ENCODE assay signal across 9 cellular contexts in the genomic region with DNA sequence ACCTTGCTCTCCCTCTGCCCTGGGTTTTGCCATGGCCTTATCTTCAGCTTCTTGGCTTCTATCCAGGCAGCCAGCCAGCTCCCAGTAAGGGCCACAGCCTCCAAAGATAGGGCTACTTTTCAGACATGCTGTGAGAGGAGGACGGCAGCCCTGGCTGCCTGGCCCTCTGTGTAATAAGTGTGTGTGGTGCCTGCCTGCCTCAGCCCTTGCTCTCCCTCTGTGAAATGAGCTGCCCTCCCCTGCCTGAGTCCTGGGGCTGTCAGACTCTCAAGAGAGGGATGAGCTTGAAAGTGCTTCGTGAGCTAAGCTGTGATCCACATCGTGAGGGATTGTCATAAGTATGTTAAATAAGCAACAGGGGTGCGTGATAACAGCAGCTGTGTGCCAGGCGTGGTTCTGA. TPM values are rescaled to one million over a fixed set of nuclear protein-coding genes. Genes with fewer than 3 reads are reported as not detected.
DNase-seq lines count a peak whose midpoint lies in the region; ATAC-seq and TF ChIP-seq lines count a peak whose summit lies in the region.
"Had no signal": no experiment of that assay in that cellular context is flagged by ENCODE, and none has a peak within 500 bp of the region (broad histone marks: within the 10 kb centered on the region; RNA-seq: fewer than 3 reads in every experiment).

No MANE protein-coding gene starts in this region.

- WGBS in testis, 2 donors, result 34 to 59% methylated on average over 4 to 5 of the region's 5 CpGs

- ATAC-seq in left lung (peak; percentile 15), HG02610 (IDR thresholded peaks at IDR 0.05; ENCODE audit: unreplicated experiment) (no peak), HG03460 (IDR thresholded peaks at IDR 0.05; ENCODE audit: unreplicated experiment) (no peak)

- in situ Hi-C loops in brain microvascular endothelial cell (cut with HindIII; ENCODE audit: low pct_ligation_motif_present, low sequenced_read_pairs), result no loop called here

- TF ChIP-seq CTCF in brain microvascular endothelial cell (IDR thresholded peaks at IDR 0.05; ENCODE audit: low read depth, low read length, missing control alignments) (no peak), left lung (IDR thresholded peaks at IDR 0.05) (no peak), testis (IDR thresholded peaks at IDR 0.05) (no peak), A673 (conservative IDR thresholded peaks at IDR 0.05; ENCODE audit: low read depth, low read length) (no peak)

- BruUV-seq in A673 (replicated peaks; lab: Mats Ljungman, UMichigan), result no TSS peak

- H3K27ac ChIP-seq in brain microvascular endothelial cell, result peak overlapping the region; percentile 89
- peak overlapping the region; percentile 48 to 58 for H3K27ac ChIP-seq in left lung
- H3K27ac ChIP-seq in testis, result peak overlapping the region; percentile 48 to 72
- no peak overlapping the region for H3K27ac ChIP-seq in A673 (ENCODE audit: low read depth, low read length, poor library complexity, severe bottlenecking)

- no peaks in the 10 kb centered on the region for H3K27me3 ChIP-seq in brain microvascular endothelial cell (replicated peaks)
- H3K27me3 ChIP-seq in left lung, result no peaks in the 10 kb centered on the region
- no peaks in the 10 kb centered on the region for H3K27me3 ChIP-seq in testis
- no peaks in the 10 kb centered on the region for H3K27me3 ChIP-seq in A673 (replicated peaks; ENCODE audit: insufficient read depth, low read depth, low read length, poor library complexity)

- no peak overlapping the region for H3K4me3 ChIP-seq in brain microvascular endothelial cell (ENCODE audit: low read depth, low read length)
- no peak overlapping the region for H3K4me3 ChIP-seq in left lung
- H3K4me3 ChIP-seq in testis, result no peak overlapping the region
- no peak overlapping the region for H3K4me3 ChIP-seq in A673 (ENCODE audit: low read depth, low read length, poor library complexity, severe bottlenecking)
- H3K4me3 ChIP-seq: HAP-1 had no signal

- H3K9me3 ChIP-seq in left lung, result no peaks in the 10 kb centered on the region
- H3K9me3 ChIP-seq in testis, result no peaks in the 10 kb centered on the region
- H3K9me3 ChIP-seq in A673 (ENCODE audit: low read depth, low read length, poor library complexity, severe bottlenecking), result no peaks in the 10 kb centered on the region
- H3K9me3 ChIP-seq: HAP-1 had no signal

- CTCF ChIA-PET in A673 (lab: Charles Lee), result no interaction called here

- peaks cover 4% of the 10 kb centered on the region for H3K36me3 ChIP-seq in brain microvascular endothelial cell (replicated peaks)
- H3K36me3 ChIP-seq in left lung, result peaks cover 0 to 20% of the 10 kb centered on the region in 2 donors
- no peaks in the 10 kb centered on the region for H3K36me3 ChIP-seq in testis (ENCODE audit: low read depth, missing control alignments)
- H3K36me3 ChIP-seq in A673 (ENCODE audit: insufficient read depth, low read length, poor library complexity, severe bottlenecking), result no peaks in the 10 kb centered on the region
- H3K36me3 ChIP-seq: HAP-1 had no signal

- DNase-seq in LHCN-M2 (ENCODE audit: low read depth) (peak; percentile 64), brain microvascular endothelial cell (peak; percentile 66), left lung (no peak), testis (peak; percentile 82), A673 (ENCODE audit: low spot score) (no peak), mesenteric fat pad (ENCODE audit: low spot score) (no peak)

- TF ChIP-seq POLR2A in testis (IDR thresholded peaks at IDR 0.05), result no peak

- intact Hi-C loops in left lung (cut with DNase I) (no loop called here), testis (cut with DNase I; ENCODE audit: low total_unique reads) (no loop called here), A673 (cut with micrococcal nuclease; ENCODE audit: unreplicated experiment) (no loop called here)

- H3K4me1 ChIP-seq in left lung, result peaks cover 42 to 97% of the 10 kb centered on the region in 2 donors
- H3K4me1 ChIP-seq in testis, result peaks cover 76% of the 10 kb centered on the region
- H3K4me1 ChIP-seq in A673 (ENCODE audit: insufficient read depth, low read length, poor library complexity, severe bottlenecking), result peaks cover 29% of the 10 kb centered on the region

- POLR2A ChIA-PET in A673 (lab: Charles Lee; ENCODE audit: low non-redundant PET), result no interaction called here

RNA-seq across cellular contexts. Expression of gene NDST1, which starts 8.1 kb away (rescaled TPM):
- total RNA-seq in LHCN-M2 (2014; rRNA removed), result 78.6 and 83.6 TPM in 2 replicates
- polyA plus RNA-seq in LHCN-M2 (2012), result 139 TPM
- 100 to 1,000 TPM in 1 of 2 donors, 10 to 100 TPM in 1; 89.3 to 100 TPM for total RNA-seq in left lung
- 100 to 1,000 TPM; 167 to 174 TPM for total RNA-seq in testis
- 55.0 TPM for polyA plus RNA-seq in testis (ENCODE audit: insufficient read depth, low read depth, low replicate concordance)
- 44.0 and 46.7 TPM in 2 replicates for total RNA-seq in A673 (2021)
- 110 TPM for total RNA-seq in mesenteric fat pad

Comparison
In these comparisons a context has a peak if more than half of its experiments do, and no peak if none do; other contexts are left out.
1. DNase-seq: peak in LHCN-M2 (single experiment), brain microvascular endothelial cell (single experiment) and testis (single experiment); none in left lung (0 of 2), A673 (single experiment) and mesenteric fat pad (single experiment).